Comparison of ENCODE assay signal across 29 cellular contexts in genomic region chr10:127398967-127399350, GRCh38.
"Had no signal": no experiment of that assay in that cellular context is flagged by ENCODE, and none has a peak within 500 bp of the region (broad histone marks: within the 10 kb centered on the region; RNA-seq: fewer than 3 reads in every experiment).

No MANE protein-coding gene starts in this region.

- H3K27me3 Mint-ChIP-seq: memory B cell; naive B cell; natural killer cell treated with Interleukin-12 subunit alpha and Interleukin-12 subunit beta and Interleukin-15 and Interleukin-18, amount 100 ng/mL, for 72 hours; progenitor cell of endocrine pancreas had no signal

- H3K4me2 ChIP-seq: hepatocyte had no signal

- H3K9me3 ChIP-seq: esophagus muscularis mucosa, gastroesophageal sphincter, heart left ventricle, mucosa of descending colon, neutrophil, right atrium auricular region, thyroid gland, vagina had no signal

- H3K27ac Mint-ChIP-seq: memory B cell; naive B cell; natural killer cell treated with Interleukin-12 subunit alpha and Interleukin-12 subunit beta and Interleukin-15 and Interleukin-18, amount 100 ng/mL, for 72 hours; progenitor cell of endocrine pancreas; stimulated activated effector memory CD8-positive, alpha-beta T cell treated with anti-CD3 and anti-CD28 coated beads, Interleukin-12 subunit alpha, Interleukin-12 subunit beta, amount 100 ng/mL, for 72 hours had no signal

- H3K4me3 Mint-ChIP-seq: memory B cell; mesothelial cell of epicardium; naive B cell; natural killer cell treated with Interleukin-12 subunit alpha and Interleukin-12 subunit beta and Interleukin-15 and Interleukin-18, amount 100 ng/mL, for 72 hours; neural crest cell; stimulated activated effector memory CD8-positive, alpha-beta T cell treated with anti-CD3 and anti-CD28 coated beads, Interleukin-12 subunit alpha, Interleukin-12 subunit beta, amount 100 ng/mL, for 72 hours had no signal

- H3K9ac ChIP-seq: parathyroid adenoma had no signal

- H3K4me1 ChIP-seq: foreskin keratinocyte, heart left ventricle, parathyroid adenoma, right atrium auricular region, thyroid gland, vagina had no signal

- H3K36me3 Mint-ChIP-seq: memory B cell; naive B cell; natural killer cell treated with Interleukin-12 subunit alpha and Interleukin-12 subunit beta and Interleukin-15 and Interleukin-18, amount 100 ng/mL, for 72 hours; stimulated activated effector memory CD8-positive, alpha-beta T cell treated with anti-CD3 and anti-CD28 coated beads, Interleukin-12 subunit alpha, Interleukin-12 subunit beta, amount 100 ng/mL, for 72 hours had no signal

- H3K27me3 ChIP-seq: dorsolateral prefrontal cortex, esophagus muscularis mucosa, foreskin keratinocyte, gastroesophageal sphincter, heart left ventricle, hepatocyte, neutrophil, right atrium auricular region, stomach, thyroid gland, vagina had no signal

- ATAC-seq: gastroesophageal sphincter; heart left ventricle; left lobe of liver; mucosa of descending colon; natural killer cell treated with Interleukin-12 subunit alpha and Interleukin-12 subunit beta and Interleukin-15 and Interleukin-18, amount 100 ng/mL, for 72 hours; sciatic nerve; stimulated activated effector memory CD8-positive, alpha-beta T cell treated with anti-CD3 and anti-CD28 coated beads, Interleukin-12 subunit alpha, Interleukin-12 subunit beta, amount 100 ng/mL, for 72 hours had no signal

- H3K27ac ChIP-seq: esophagus muscularis mucosa, foreskin keratinocyte, gastroesophageal sphincter, heart left ventricle, hepatocyte, neutrophil, parathyroid adenoma, right atrium auricular region, stomach, thyroid gland, vagina had no signal

- H2AFZ ChIP-seq: hepatocyte, parathyroid adenoma had no signal

- H3K9me3 Mint-ChIP-seq: mesothelial cell of epicardium, neural crest cell had no signal

- H3K36me3 ChIP-seq: neutrophil, right atrium auricular region, vagina had no signal

- H3K4me1 Mint-ChIP-seq: memory B cell; naive B cell; stimulated activated effector memory CD8-positive, alpha-beta T cell treated with anti-CD3 and anti-CD28 coated beads, Interleukin-12 subunit alpha, Interleukin-12 subunit beta, amount 100 ng/mL, for 72 hours had no signal

- H3K4me3 ChIP-seq: dorsolateral prefrontal cortex, esophagus muscularis mucosa, gastroesophageal sphincter, heart left ventricle, hepatocyte, lung, mucosa of descending colon, right atrium auricular region, stomach, thyroid gland, vagina had no signal

- DNase-seq: effector CD8-positive, alpha-beta T cell; foreskin keratinocyte; heart left ventricle; kidney; mucosa of descending colon; naive B cell; stimulated activated CD4-positive, alpha-beta T cell treated with anti-CD3 and anti-CD28 coated beads, Interleukin-2, amount 100 ng/mL, for 24 hours; stimulated activated CD4-positive, alpha-beta T cell treated with anti-CD3 and anti-CD28 coated beads, Interleukin-4, amount 100 ng/mL, for 24 hours; stimulated activated naive CD4-positive, alpha-beta T cell treated with Interleukin-2 at 50 U/mL for 16 hours; stomach; thyroid gland; trophoblast cell had no signal

- H3K79me2 ChIP-seq: hepatocyte, parathyroid adenoma had no signal
